17 cellular contexts compared by ENCODE assay signal in the genomic region with DNA sequence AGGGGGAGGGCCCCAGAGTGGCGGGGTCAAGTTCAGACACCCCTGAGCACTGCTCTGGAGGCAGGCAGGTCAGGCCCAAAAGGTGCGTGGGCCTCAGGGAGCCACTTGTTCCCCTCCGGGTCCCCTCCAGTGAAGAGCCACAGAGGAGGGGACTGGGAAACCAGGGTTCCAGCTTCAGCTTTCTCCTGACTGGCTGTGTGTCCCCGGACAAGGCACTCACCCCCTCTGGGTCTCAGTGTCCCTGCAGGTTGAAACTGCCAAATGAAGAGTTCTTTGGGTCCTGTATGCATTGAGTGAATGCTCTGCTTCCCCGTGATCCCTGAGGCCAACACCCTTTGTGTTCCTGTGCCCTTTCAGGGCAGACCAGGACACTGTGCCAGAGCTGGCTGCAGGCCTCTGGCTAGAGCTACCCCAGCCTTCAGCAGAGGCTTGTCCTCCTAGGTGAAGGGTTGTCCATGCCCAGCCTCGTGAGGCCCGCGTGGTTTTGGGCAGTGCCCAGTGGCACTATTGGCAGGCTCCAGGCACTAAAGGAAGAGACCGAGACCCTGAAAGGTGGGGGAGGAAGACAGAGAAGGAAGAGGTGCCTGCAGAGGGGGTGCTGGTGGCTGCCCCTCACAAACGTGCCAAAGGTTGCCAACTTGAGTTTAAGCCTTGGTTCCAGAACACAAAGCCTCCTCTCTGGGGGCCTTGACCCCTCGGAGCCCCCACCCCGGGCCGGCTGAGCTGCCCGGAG. TPM values are rescaled to one million over a fixed set of nuclear protein-coding genes. Genes with fewer than 3 reads are reported as not detected.
A peak's percentile ranks its signal among the peaks of the same experiment; 100 is the strongest.
DNase-seq lines count a peak whose midpoint lies in the region; TF ChIP-seq lines count a peak whose summit lies in the region.
"Had no signal": no experiment of that assay in that cellular context is flagged by ENCODE, and none has a peak within 500 bp of the region (broad histone marks: within the 10 kb centered on the region; RNA-seq: fewer than 3 reads in every experiment).

No MANE protein-coding gene starts in this region.

- H3K36me3 ChIP-seq in endodermal cell (ENCODE audit: control insufficient read depth, insufficient read depth, low read length) (no peaks in the 10 kb centered on the region), mesendoderm (ENCODE audit: control insufficient read depth, insufficient read depth, low read length) (no peaks in the 10 kb centered on the region), mammary epithelial cell (ENCODE audit: insufficient read depth, low read length) (no peaks in the 10 kb centered on the region)
- H3K36me3 ChIP-seq: BE2C, MG63 had no signal

- peaks cover 3% of the 10 kb centered on the region for H3K27me3 Mint-ChIP-seq in endodermal cell (ENCODE audit: insufficient read depth)

- no peaks in the 10 kb centered on the region for H3K9me3 Mint-ChIP-seq in endodermal cell
- H3K9me3 Mint-ChIP-seq: CD8-positive, alpha-beta memory T cell had no signal

- BruUV-seq in mammary epithelial cell (replicated peaks; lab: Mats Ljungman, UMichigan) = no TSS peak

- no peak overlapping the region for H3K23ac ChIP-seq in mesendoderm (ENCODE audit: low read length)

- H4K8ac ChIP-seq in mesendoderm (ENCODE audit: low read depth, low read length) = no peak overlapping the region

- TF ChIP-seq CTCF in endodermal cell (conservative IDR thresholded peaks at IDR 0.05) (no peak), mammary epithelial cell (conservative IDR thresholded peaks at IDR 0.05 in 1 of 2, IDR thresholded peaks at IDR 0.05 in 1 of 2; ENCODE audit: extremely low read depth in 1 of 2, insufficient read depth in 1 of 2, low read depth in 1 of 2, low read length in 2 of 2) (no peak)

- in situ Hi-C loops in mammary epithelial cell (cut with MboI; ENCODE audit: low sequenced_read_pairs in 2 of 2) = no loop called here

- H3K9ac ChIP-seq in endodermal cell (ENCODE audit: extremely low read depth, low read length, poor library complexity, severe bottlenecking) (no peak overlapping the region), mesendoderm (ENCODE audit: low read length) (peak overlapping the region; percentile 22), mammary epithelial cell (ENCODE audit: insufficient read depth, low read length) (no peak overlapping the region)

- H3K4ac ChIP-seq in mesendoderm (ENCODE audit: low read depth, low read length) = peak overlapping the region; percentile 64

- no peaks in the 10 kb centered on the region for H3K36me3 Mint-ChIP-seq in endodermal cell (ENCODE audit: low read depth)
- H3K36me3 Mint-ChIP-seq: CD8-positive, alpha-beta memory T cell had no signal

- H3K27ac Mint-ChIP-seq in endodermal cell = no peak overlapping the region
- H3K27ac Mint-ChIP-seq: CD8-positive, alpha-beta memory T cell had no signal

- H3K18ac ChIP-seq in mesendoderm (ENCODE audit: low read length) = peak overlapping the region; percentile 89

- no peaks in the 10 kb centered on the region for H4K20me1 ChIP-seq in mammary epithelial cell (ENCODE audit: insufficient read depth, low read length)

- H2BK5ac ChIP-seq in mesendoderm (ENCODE audit: low read length) = peak overlapping the region; percentile 39

- H4K5ac ChIP-seq in mesendoderm (ENCODE audit: low read length) = no peak overlapping the region

- H3K27me3 ChIP-seq in endodermal cell (ENCODE audit: control insufficient read depth, insufficient read depth, low read length, poor library complexity, severe bottlenecking) (no peaks in the 10 kb centered on the region), mesendoderm (ENCODE audit: insufficient read depth, low read length, poor library complexity) (no peaks in the 10 kb centered on the region), mammary epithelial cell (ENCODE audit: insufficient read depth, low read length) (peaks cover 1% of the 10 kb centered on the region)
- H3K27me3 ChIP-seq: BE2C, MG63 had no signal

- no peak overlapping the region for H3K4me3 ChIP-seq in endodermal cell (ENCODE audit: low read length)
- H3K4me3 ChIP-seq in mesendoderm (ENCODE audit: low read length) = no peak overlapping the region
- no peak overlapping the region for H3K4me3 ChIP-seq in mammary epithelial cell (replicated peaks in 1 of 3; ENCODE audit: insufficient read depth in 1 of 3, low read depth in 2 of 3, low read length in 3 of 3)
- H3K4me3 ChIP-seq: MG63 had no signal

- H2BK15ac ChIP-seq in mesendoderm (replicated peaks; ENCODE audit: low read depth) = peak overlapping the region; percentile 67

- peak overlapping the region; percentile 82 for H2AK5ac ChIP-seq in mesendoderm (ENCODE audit: low read length)

- H3K4me1 Mint-ChIP-seq in endodermal cell = peaks cover 34% of the 10 kb centered on the region

- peak overlapping the region; percentile 38 for H3K4me3 Mint-ChIP-seq in endodermal cell
- H3K4me3 Mint-ChIP-seq: CD8-positive, alpha-beta memory T cell had no signal

- H3K27ac ChIP-seq in angular gyrus (ENCODE audit: low read depth, low read length) (peak overlapping the region; percentile 89), endodermal cell (ENCODE audit: low read depth, low read length) (peak overlapping the region; percentile 94), mesendoderm (ENCODE audit: low read depth, low read length) (no peak overlapping the region), mammary epithelial cell (ENCODE audit: insufficient read depth, low read depth, low read length) (no peak overlapping the region)

- peak overlapping the region; percentile 64 for H2BK120ac ChIP-seq in mesendoderm (ENCODE audit: low read depth, low read length)

- H3K4me2 ChIP-seq in mesendoderm (ENCODE audit: low read length) = no peak overlapping the region
- H3K4me2 ChIP-seq in mammary epithelial cell (ENCODE audit: insufficient read depth, low read depth, low read length) = no peak overlapping the region

- DNase-seq in endodermal cell (peak; percentile 70), mesendoderm (no peak), pons (ENCODE audit: low spot score) (peak; percentile 28), NCI-H2081 (lab: John Stamatoyannopoulos, UW) (no peak), DMS79 treated with DMSO at 0.1 percent for 48 hours (lab: John Stamatoyannopoulos, UW) (no peak), mammary epithelial cell (no peak)
- DNase-seq in stimulated activated CD4-positive, alpha-beta T cell treated with anti-CD3 and anti-CD28 coated beads, Interleukin-2, amount 100 ng/mL, for 48 hours = no peak
- DNase-seq: BE2C; CD8-positive, alpha-beta memory T cell; MG63; NCI-H1092 treated with DMSO at 0.1 percent for 48 hours; NCI-H1694 treated with DMSO at 0.1 percent for 48 hours; NCI-H510A; NCI-H82 had no signal

- H3K56ac ChIP-seq in mesendoderm (ENCODE audit: low read length) = peak overlapping the region; percentile 66

- CTCF ChIA-PET in mammary epithelial cell (lab: Charles Lee; ENCODE audit: low non-redundant PET) = no interaction called here

- H3K9me3 ChIP-seq in endodermal cell (ENCODE audit: control insufficient read depth, low read length) = no peaks in the 10 kb centered on the region
- no peaks in the 10 kb centered on the region for H3K9me3 ChIP-seq in mammary epithelial cell (replicated peaks; ENCODE audit: insufficient read depth, low read length)
- H3K9me3 ChIP-seq: BE2C, MG63 had no signal

- no peaks in the 10 kb centered on the region for H3K79me2 ChIP-seq in mesendoderm (ENCODE audit: control insufficient read depth, insufficient read depth, low read length)
- H3K79me2 ChIP-seq in mammary epithelial cell (ENCODE audit: insufficient read depth, low read length) = no peaks in the 10 kb centered on the region

- 75 to 78% methylated on average over 2 to 14 of the region's 14 CpGs for WGBS in endodermal cell (ENCODE audit: insufficient coverage in 1 of 2, insufficient read length in 1 of 2), 2 experiments
- WGBS in mesendoderm (ENCODE audit: extremely low coverage, insufficient coverage, low lambda C conversion rate) = no CpG with 5 or more reads among the region's 14 CpGs
- WGBS in mammary epithelial cell (ENCODE audit: low coverage, missing lambda C conversion rate) = 78% methylated on average over 11 of the region's 14 CpGs

- intact Hi-C loops in mammary epithelial cell (cut with micrococcal nuclease) = loop anchor here (10.0 kb wide), 1 partner anchor 827 kb away; no protein-coding TSS in a partner anchor

- H3K4me1 ChIP-seq in endodermal cell (ENCODE audit: control insufficient read depth, insufficient read depth, low read length) (peaks cover 15% of the 10 kb centered on the region), mesendoderm (ENCODE audit: control insufficient read depth, low read depth, low read length) (peaks cover 13% of the 10 kb centered on the region), mammary epithelial cell (ENCODE audit: insufficient read depth, low read length) (no peaks in the 10 kb centered on the region)
- H3K4me1 ChIP-seq: BE2C had no signal

- H3K79me1 ChIP-seq in mesendoderm (ENCODE audit: low read length) = no peaks in the 10 kb centered on the region

- H2AFZ ChIP-seq in mammary epithelial cell (ENCODE audit: low read depth, low read length) = no peak overlapping the region

- dilution Hi-C loops in mammary epithelial cell (cut with HindIII; ENCODE audit: low sequenced_read_pairs) = loop anchor here (5.0 kb wide), 2 partner anchors 44 to 56 kb away; no protein-coding TSS in a partner anchor

RNA-seq across cellular contexts. Expression of a gene that starts 13.2 kb away (rescaled TPM):
- total RNA-seq in endodermal cell = 10 to 100 TPM; 19.9 to 21.8 TPM
- 51.2 TPM for polyA plus RNA-seq in endodermal cell (2013, experiment 1 of 2)
- polyA plus RNA-seq in endodermal cell (2013, experiment 2 of 2) = 42.1 TPM
- 50.0 TPM for polyA plus RNA-seq in mesendoderm (2013, experiment 1 of 2)
- polyA plus RNA-seq in mesendoderm (2013, experiment 2 of 2) = 49.3 TPM
- 1 to 10 TPM; 2.1 to 2.2 TPM for total RNA-seq in mammary epithelial cell
- polyA plus RNA-seq in mammary epithelial cell = 1.5 TPM
- 0.57 TPM for polyA minus RNA-seq in mammary epithelial cell
- total RNA-seq: CD8-positive, alpha-beta memory T cell had no signal
- polyA plus RNA-seq: CD8-positive, alpha-beta memory T cell had no signal

RNA-seq across cellular contexts. Expression of a gene that starts 19.6 kb away (rescaled TPM):
- under 1 TPM in 1 of 2 donors, not detected in 1; 0.33 TPM for total RNA-seq in endodermal cell
- polyA plus RNA-seq in endodermal cell (2013, experiment 1 of 2) = 2.4 TPM
- 2.1 TPM for polyA plus RNA-seq in endodermal cell (2013, experiment 2 of 2)
- 0.74 TPM for polyA plus RNA-seq in mesendoderm (2013, experiment 1 of 2)
- 0.70 TPM for polyA plus RNA-seq in mesendoderm (2013, experiment 2 of 2)
- total RNA-seq in mammary epithelial cell = not detected
- polyA plus RNA-seq in mammary epithelial cell = not detected
- not detected for polyA minus RNA-seq in mammary epithelial cell
- total RNA-seq: CD8-positive, alpha-beta memory T cell; H4; Right ventricle myocardium inferior had no signal
- polyA plus RNA-seq: CD8-positive, alpha-beta memory T cell had no signal

Comparison
In these comparisons a context has a peak if more than half of its experiments do, and no peak if none do; other contexts are left out.
1. H3K27ac ChIP-seq: peak in angular gyrus (single experiment) and endodermal cell (single experiment); none in mesendoderm (single experiment) and mammary epithelial cell (single experiment).
2. DNase-seq: peak in endodermal cell (single experiment) and pons (single experiment); none in mesendoderm (single experiment), NCI-H2081 (0 of 2), DMS79 treated with DMSO at 0.1 percent for 48 hours (single experiment), stimulated activated CD4-positive, alpha-beta T cell treated with anti-CD3 and anti-CD28 coated beads, Interleukin-2, amount 100 ng/mL, for 48 hours (0 of 2) and mammary epithelial cell (single experiment).
3. RNA of a gene that starts 13.2 kb away (total RNA-seq): 19.9 to 21.8 TPM in endodermal cell; 2.1 to 2.2 TPM in mammary epithelial cell; every median in the first group is over 4 times any median in the second.